In genomic region chr4:142405021-142405991, GRCh38 we compare ENCODE assay signal across 1 cellular context.
A peak's percentile ranks its signal among the peaks of the same experiment; 100 is the strongest.
TF ChIP-seq lines count a peak whose summit lies in the region.

No MANE protein-coding gene starts in this region.

TF ChIP-seq in HEK293, 187 proteins besides CTCF, POLR2A, EP300 and RAD21 (continued from another document):
- TF ChIP-seq, protein P1, sequence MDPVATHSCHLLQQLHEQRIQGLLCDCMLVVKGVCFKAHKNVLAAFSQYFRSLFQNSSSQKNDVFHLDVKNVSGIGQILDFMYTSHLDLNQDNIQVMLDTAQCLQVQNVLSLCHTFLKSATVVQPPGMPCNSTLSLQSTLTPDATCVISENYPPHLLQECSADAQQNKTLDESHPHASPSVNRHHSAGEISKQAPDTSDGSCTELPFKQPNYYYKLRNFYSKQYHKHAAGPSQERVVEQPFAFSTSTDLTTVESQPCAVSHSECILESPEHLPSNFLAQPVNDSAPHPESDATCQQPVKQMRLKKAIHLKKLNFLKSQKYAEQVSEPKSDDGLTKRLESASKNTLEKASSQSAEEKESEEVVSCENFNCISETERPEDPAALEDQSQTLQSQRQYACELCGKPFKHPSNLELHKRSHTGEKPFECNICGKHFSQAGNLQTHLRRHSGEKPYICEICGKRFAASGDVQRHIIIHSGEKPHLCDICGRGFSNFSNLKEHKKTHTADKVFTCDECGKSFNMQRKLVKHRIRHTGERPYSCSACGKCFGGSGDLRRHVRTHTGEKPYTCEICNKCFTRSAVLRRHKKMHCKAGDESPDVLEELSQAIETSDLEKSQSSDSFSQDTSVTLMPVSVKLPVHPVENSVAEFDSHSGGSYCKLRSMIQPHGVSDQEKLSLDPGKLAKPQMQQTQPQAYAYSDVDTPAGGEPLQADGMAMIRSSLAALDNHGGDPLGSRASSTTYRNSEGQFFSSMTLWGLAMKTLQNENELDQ (tag by site-specific recombination; IDR thresholded peaks at IDR 0.05; ENCODE audit: low read depth): no peak
- no peak for TF ChIP-seq ZNF529 (tag by site-specific recombination; IDR thresholded peaks at IDR 0.05; ENCODE audit: insufficient replicate concordance)
- 0 out of 2 replicates have a peak, but pooled peaks have one; percentile 15 for TF ChIP-seq GLIS1 (tag by site-specific recombination; IDR thresholded peaks at IDR 0.05)
- no peak for TF ChIP-seq ZNF211 (tag by site-specific recombination; IDR thresholded peaks at IDR 0.05; ENCODE audit: low read depth)
- peak; percentile 69; the same call in 1 of the 2 replicates for TF ChIP-seq ZBTB48 (tag by site-specific recombination; IDR thresholded peaks at IDR 0.05)
- peak; percentile 82 for TF ChIP-seq TRIM28 (IDR thresholded peaks at IDR 0.05; ENCODE audit: borderline replicate concordance, low read length)
- TF ChIP-seq PRDM4 (tag by site-specific recombination; IDR thresholded peaks at IDR 0.05): peak; percentile 36; the same call in 1 of the 2 replicates
- peak; percentile 30; the same call in 1 of the 2 replicates for TF ChIP-seq ZNF341 (tag by site-specific recombination; IDR thresholded peaks at IDR 0.05; ENCODE audit: low read depth)
- no peak for TF ChIP-seq ZSCAN5A (tag by site-specific recombination; IDR thresholded peaks at IDR 0.05)
- TF ChIP-seq ZNF175 (tag by site-specific recombination; IDR thresholded peaks at IDR 0.05): no peak
- no peak for TF ChIP-seq ZSCAN23 (tag by site-specific recombination; IDR thresholded peaks at IDR 0.05)
- TF ChIP-seq, protein P2, sequence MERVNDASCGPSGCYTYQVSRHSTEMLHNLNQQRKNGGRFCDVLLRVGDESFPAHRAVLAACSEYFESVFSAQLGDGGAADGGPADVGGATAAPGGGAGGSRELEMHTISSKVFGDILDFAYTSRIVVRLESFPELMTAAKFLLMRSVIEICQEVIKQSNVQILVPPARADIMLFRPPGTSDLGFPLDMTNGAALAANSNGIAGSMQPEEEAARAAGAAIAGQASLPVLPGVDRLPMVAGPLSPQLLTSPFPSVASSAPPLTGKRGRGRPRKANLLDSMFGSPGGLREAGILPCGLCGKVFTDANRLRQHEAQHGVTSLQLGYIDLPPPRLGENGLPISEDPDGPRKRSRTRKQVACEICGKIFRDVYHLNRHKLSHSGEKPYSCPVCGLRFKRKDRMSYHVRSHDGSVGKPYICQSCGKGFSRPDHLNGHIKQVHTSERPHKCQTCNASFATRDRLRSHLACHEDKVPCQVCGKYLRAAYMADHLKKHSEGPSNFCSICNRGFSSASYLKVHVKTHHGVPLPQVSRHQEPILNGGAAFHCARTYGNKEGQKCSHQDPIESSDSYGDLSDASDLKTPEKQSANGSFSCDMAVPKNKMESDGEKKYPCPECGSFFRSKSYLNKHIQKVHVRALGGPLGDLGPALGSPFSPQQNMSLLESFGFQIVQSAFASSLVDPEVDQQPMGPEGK (tag by site-specific recombination; IDR thresholded peaks at IDR 0.05): no peak
- no peak for TF ChIP-seq ZNF513 (tag by site-specific recombination; IDR thresholded peaks at IDR 0.05)
- no peak for TF ChIP-seq ZNF560 (tag by site-specific recombination; IDR thresholded peaks at IDR 0.05; ENCODE audit: borderline replicate concordance)
- peak; percentile 57; the same call in 1 of the 2 replicates for TF ChIP-seq ZNF366 (tag by site-specific recombination; conservative IDR thresholded peaks at IDR 0.05)
- TF ChIP-seq IKZF3 (tag by site-specific recombination; IDR thresholded peaks at IDR 0.05): 0 out of 2 replicates have a peak, but pooled peaks have one; percentile 17
- no peak for TF ChIP-seq ZNF571 (tag by site-specific recombination; IDR thresholded peaks at IDR 0.05)
- TF ChIP-seq KLF8 (tag by site-specific recombination; IDR thresholded peaks at IDR 0.05): 0 out of 2 replicates have a peak, but pooled peaks have one; percentile 18
- peak; percentile 22 for TF ChIP-seq ZNF335 (tag by site-specific recombination; conservative IDR thresholded peaks at IDR 0.05)
- no peak for TF ChIP-seq HOXC10 (CRISPR knock-in tag; IDR thresholded peaks at IDR 0.05)
- TF ChIP-seq ZFHX2 (tag by site-specific recombination; conservative IDR thresholded peaks at IDR 0.05): no peak
- no peak for TF ChIP-seq ZNF629 (tag by site-specific recombination; IDR thresholded peaks at IDR 0.05)
